ENCODE assay signal across 8 cellular contexts in genomic region chr10:61987537-61987936, GRCh38.
DNase-seq lines count a peak whose midpoint lies in the region; ATAC-seq and TF ChIP-seq lines count a peak whose summit lies in the region.

No MANE protein-coding gene starts in this region.

- H3K9me3 Mint-ChIP-seq in activated CD4-positive, alpha-beta memory T cell treated with anti-CD3 and anti-CD28 coated beads for 36 hours = no peaks in the 10 kb centered on the region
- no peaks in the 10 kb centered on the region for H3K9me3 Mint-ChIP-seq in Calu3 (ENCODE audit: low read depth, unreplicated experiment)

- no TSS peak for BruUV-seq in Calu3 (replicated peaks; lab: Mats Ljungman, UMichigan)

- no peaks in the 10 kb centered on the region for H3K27me3 Mint-ChIP-seq in activated CD4-positive, alpha-beta memory T cell treated with anti-CD3 and anti-CD28 coated beads for 36 hours
- no peaks in the 10 kb centered on the region for H3K27me3 Mint-ChIP-seq in Calu3 (ENCODE audit: unreplicated experiment)

- ATAC-seq in GM19023 (IDR thresholded peaks at IDR 0.05; ENCODE audit: unreplicated experiment) (peak; percentile 20), HG02798 (IDR thresholded peaks at IDR 0.05; ENCODE audit: poor library complexity, unreplicated experiment) (peak; percentile 21)

- H3K27ac ChIP-seq in skin epidermis = peak overlapping the region in 16 of 21 experiments; percentile 5 to 76 (median 54)

- POLR2A ChIA-PET in activated CD4-positive, alpha-beta memory T cell treated with anti-CD3 and anti-CD28 coated beads for 36 hours (lab: Charles Lee) = interaction anchor here (0.9 to 5.4 kb wide), 24 partner anchors 14 to 200 kb away, joined by 3 to 125 read pairs (median 4); no protein-coding TSS in a partner anchor

- intact Hi-C loops in activated CD4-positive, alpha-beta memory T cell treated with anti-CD3 and anti-CD28 coated beads for 36 hours (cut with micrococcal nuclease) = no loop called here
- intact Hi-C loops in Calu3 (cut with micrococcal nuclease; ENCODE audit: unreplicated experiment) = no loop called here

- CTCF ChIA-PET in activated CD4-positive, alpha-beta memory T cell treated with anti-CD3 and anti-CD28 coated beads for 36 hours (lab: Charles Lee) = interaction anchor here (0.7 to 2.0 kb wide), 8 partner anchors 23 to 91 kb away, joined by 3 to 8 read pairs (median 3); no protein-coding TSS in a partner anchor
- CTCF ChIA-PET in Calu3 (lab: Charles Lee) = no interaction called here

- DNase-seq in activated CD4-positive, alpha-beta memory T cell treated with anti-CD3 and anti-CD28 coated beads for 36 hours = no peak
- DNase-seq in C1 segment of cervical spinal cord (lab: John Stamatoyannopoulos, UW) = no peak
- DNase-seq in effector CD4-positive, alpha-beta T cell = no peak
- no peak for DNase-seq in NCI-H128 (lab: John Stamatoyannopoulos, UW; ENCODE audit: unreplicated experiment)
- DNase-seq in Calu3 = no peak

- peak overlapping the region; percentile 59 for H3K4me3 Mint-ChIP-seq in activated CD4-positive, alpha-beta memory T cell treated with anti-CD3 and anti-CD28 coated beads for 36 hours
- H3K4me3 Mint-ChIP-seq in Calu3 (ENCODE audit: low read depth, unreplicated experiment) = no peak overlapping the region

- H3K36me3 Mint-ChIP-seq in activated CD4-positive, alpha-beta memory T cell treated with anti-CD3 and anti-CD28 coated beads for 36 hours = peaks cover 45% of the 10 kb centered on the region
- H3K36me3 Mint-ChIP-seq in Calu3 (ENCODE audit: insufficient read depth, unreplicated experiment) = no peaks in the 10 kb centered on the region

- peaks cover 91% of the 10 kb centered on the region for H3K4me1 Mint-ChIP-seq in activated CD4-positive, alpha-beta memory T cell treated with anti-CD3 and anti-CD28 coated beads for 36 hours (ENCODE audit: low read depth)
- H3K4me1 Mint-ChIP-seq in Calu3 (ENCODE audit: low read depth, unreplicated experiment) = peaks cover 6% of the 10 kb centered on the region

- no peak for TF ChIP-seq CTCF in Calu3 (IDR thresholded peaks at IDR 0.05; ENCODE audit: unreplicated experiment)

- H3K4me3 ChIP-seq in skin epidermis = no peak overlapping the region

- H3K27ac Mint-ChIP-seq in activated CD4-positive, alpha-beta memory T cell treated with anti-CD3 and anti-CD28 coated beads for 36 hours = peak overlapping the region; percentile 95
- no peak overlapping the region for H3K27ac Mint-ChIP-seq in Calu3 (ENCODE audit: unreplicated experiment)
